22 cellular contexts compared by ENCODE assay signal in the genomic region with DNA sequence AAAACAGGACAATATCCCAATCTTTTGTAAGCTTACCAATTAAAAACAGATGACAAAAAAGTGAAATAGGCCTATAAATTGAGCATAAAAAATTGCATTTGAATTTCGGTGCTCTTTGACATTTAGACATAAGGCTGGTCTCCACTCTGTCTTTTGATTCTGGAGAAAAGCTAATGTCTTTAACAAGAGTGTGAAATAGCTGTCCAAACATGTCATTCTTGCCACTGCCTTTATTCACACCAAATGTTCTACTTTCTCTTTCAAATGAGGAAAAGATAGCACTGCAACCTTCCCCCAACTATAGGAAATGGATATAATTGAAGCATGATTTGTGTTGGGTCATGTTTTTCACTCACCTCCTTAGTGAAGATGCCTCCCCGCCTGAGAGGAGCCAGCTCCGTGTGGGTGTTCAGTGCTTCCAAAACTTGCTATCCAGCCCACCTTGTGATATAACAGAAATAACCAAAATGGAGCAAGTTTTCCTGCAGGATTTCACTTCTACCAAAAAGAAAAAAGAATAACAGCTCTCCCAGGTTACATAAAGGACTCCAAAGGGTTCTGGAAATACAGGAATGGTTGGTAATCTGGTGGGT. TPM values are rescaled to one million over a fixed set of nuclear protein-coding genes. Genes with fewer than 3 reads are reported as not detected.
A peak's percentile ranks its signal among the peaks of the same experiment; 100 is the strongest.
DNase-seq lines count a peak whose midpoint lies in the region; ATAC-seq, FAIRE-seq and TF ChIP-seq lines count a peak whose summit lies in the region.
"Had no signal": no experiment of that assay in that cellular context is flagged by ENCODE, and none has a peak within 500 bp of the region (broad histone marks: within the 10 kb centered on the region; RNA-seq: fewer than 3 reads in every experiment).

No MANE protein-coding gene starts in this region.

- H2BK120ac ChIP-seq in H1 (replicated peaks; ENCODE audit: low read depth, low read length), result no peak overlapping the region

- H2BK12ac ChIP-seq in H1 (ENCODE audit: low read depth, low read length), result no peak overlapping the region

- H3K23ac ChIP-seq in H1 (ENCODE audit: insufficient read length), result no peak overlapping the region

- H3K4ac ChIP-seq in H1 (replicated peaks; ENCODE audit: insufficient read length, low read depth, low read length), result no peak overlapping the region

- H3K27ac ChIP-seq in GM23338 (ENCODE audit: low read depth) (no peak overlapping the region), H1 (ENCODE audit: low read depth, low read length) (no peak overlapping the region), neural progenitor cell (no peak overlapping the region)
- H3K27ac ChIP-seq: 22Rv1, A549, C4-2B had no signal

- WGBS in H1 (ENCODE audit: extremely low coverage in 1 of 2, insufficient coverage in 1 of 2, insufficient read length in 1 of 2, insufficient replicate concordance in 2 of 2, low coverage in 1 of 2, low lambda C conversion rate in 2 of 2, missing lambda C conversion rate in 1 of 2), 2 experiments, result 83% methylated on average over 3 of the region's 3 CpGs; no CpG with 5 or more reads in 1 of the 2 experiments

- H3K9me3 Mint-ChIP-seq in GM23338 (no peaks in the 10 kb centered on the region), neural progenitor cell (no peaks in the 10 kb centered on the region)
- H3K9me3 Mint-ChIP-seq in stimulated activated effector memory CD8-positive, alpha-beta T cell treated with anti-CD3 and anti-CD28 coated beads, Interleukin-12 subunit alpha, Interleukin-12 subunit beta, amount 100 ng/mL, for 72 hours, result no peaks in the 10 kb centered on the region
- H3K9me3 Mint-ChIP-seq: CD4-positive, alpha-beta T cell; H9 had no signal

- H3K4me1 Mint-ChIP-seq in GM23338 (no peaks in the 10 kb centered on the region), neural progenitor cell (peaks cover 18% of the 10 kb centered on the region)
- H3K4me1 Mint-ChIP-seq in stimulated activated effector memory CD8-positive, alpha-beta T cell treated with anti-CD3 and anti-CD28 coated beads, Interleukin-12 subunit alpha, Interleukin-12 subunit beta, amount 100 ng/mL, for 72 hours, result no peaks in the 10 kb centered on the region
- H3K4me1 Mint-ChIP-seq: H9 had no signal

- no peak overlapping the region for H2AK5ac ChIP-seq in H1 (ENCODE audit: low read depth, low read length)

- H3K27me3 Mint-ChIP-seq in GM23338 (ENCODE audit: insufficient read depth, low read depth, poor library complexity) (no peaks in the 10 kb centered on the region), neural progenitor cell (ENCODE audit: insufficient read depth, low read depth) (no peaks in the 10 kb centered on the region)

- H4K20me1 ChIP-seq in GM23338 (replicated peaks; ENCODE audit: insufficient read depth) (no peaks in the 10 kb centered on the region), H1 (replicated peaks in 1 of 2; ENCODE audit: control insufficient read depth in 1 of 2, insufficient read depth in 2 of 2, low read length in 2 of 2) (no peaks in the 10 kb centered on the region), neural progenitor cell (ENCODE audit: low read depth) (no peaks in the 10 kb centered on the region)

- H3K9me2 ChIP-seq in GM23338 (ENCODE audit: insufficient read depth), result 0 out of 2 replicates have a peak, but pooled peaks cover 5% of the 10 kb centered on the region

- H3K79me2 ChIP-seq in GM23338 (replicated peaks; ENCODE audit: insufficient read depth), result no peaks in the 10 kb centered on the region
- no peaks in the 10 kb centered on the region for H3K79me2 ChIP-seq in H1 (ENCODE audit: control insufficient read depth in 1 of 2, insufficient read depth in 2 of 2, low read length in 2 of 2)
- H3K79me2 ChIP-seq in neural progenitor cell (ENCODE audit: low read depth), result no peaks in the 10 kb centered on the region

- H3K36me3 ChIP-seq in GM23338 (ENCODE audit: insufficient read depth) (no peaks in the 10 kb centered on the region; the same call in 1 of the 2 replicates), H1 (ENCODE audit: control insufficient read depth in 2 of 4, insufficient read depth in 4 of 4, low read length in 3 of 4) (no peaks in the 10 kb centered on the region), neural progenitor cell (no peaks in the 10 kb centered on the region)

- DNase-seq in GM23338 (ENCODE audit: low spot score) (no peak), H1 (ENCODE audit: low read depth in 1 of 2, low spot score in 2 of 2) (no peak), fibroblast of peridontal ligament (ENCODE audit: extremely low read depth) (peak; percentile 1), neural progenitor cell (ENCODE audit: low spot score) (no peak), NCI-H446 (lab: John Stamatoyannopoulos, UW) (no peak), GM12891 (ENCODE audit: insufficient read length, low spot score) (no peak)
- no peak for DNase-seq in stimulated activated effector memory CD8-positive, alpha-beta T cell treated with anti-CD3 and anti-CD28 coated beads, Interleukin-12 subunit alpha, Interleukin-12 subunit beta, amount 100 ng/mL, for 72 hours (ENCODE audit: low spot score in 2 of 2)
- DNase-seq: AML-193; Caco-2; CD4-positive, alpha-beta T cell; DMS153; DMS79; GDM1; GOT3; H9; IMR-90 had no signal

- POLR2A ChIA-PET in H1 (lab: Charles Lee; ENCODE audit: partially characterized antibody), result no interaction called here

- CTCF ChIA-PET in H1 (lab: Charles Lee; ENCODE audit: partially characterized antibody), result interaction anchor here (0.9 to 3.2 kb wide), 9 partner anchors 9 to 664 kb away, joined by 3 to 20 read pairs (median 7); a partner anchor contains a TSS

- TF ChIP-seq CTCF in GM23338 (conservative IDR thresholded peaks at IDR 0.05; ENCODE audit: low read depth in 2 of 2) (no peak), H1 (IDR thresholded peaks at IDR 0.05; ENCODE audit: control extremely low read depth in 1 of 3, insufficient read depth in 1 of 3, low read depth in 1 of 3, low read length in 3 of 3) (no peak), neural progenitor cell (IDR thresholded peaks at IDR 0.05) (no peak)

- H3K27ac Mint-ChIP-seq in GM23338 (no peak overlapping the region), neural progenitor cell (no peak overlapping the region)
- H3K27ac Mint-ChIP-seq in stimulated activated effector memory CD8-positive, alpha-beta T cell treated with anti-CD3 and anti-CD28 coated beads, Interleukin-12 subunit alpha, Interleukin-12 subunit beta, amount 100 ng/mL, for 72 hours, result no peak overlapping the region
- H3K27ac Mint-ChIP-seq: CD4-positive, alpha-beta T cell; H9 had no signal

- peak overlapping the region; percentile 66 for H2AFZ ChIP-seq in GM23338
- 0 out of 2 replicates have a peak overlapping the region, but pooled peaks have one; percentile 12 for H2AFZ ChIP-seq in H1 (ENCODE audit: low read length)
- H2AFZ ChIP-seq in neural progenitor cell (replicated peaks), result peak overlapping the region; percentile 44

- no peak overlapping the region for H3K4me3 ChIP-seq in GM23338
- no peak overlapping the region for H3K4me3 ChIP-seq in H1 (ENCODE audit: extremely low read depth in 1 of 4, insufficient read depth in 2 of 4, low read depth in 3 of 4, low read length in 4 of 4)
- no peak overlapping the region for H3K4me3 ChIP-seq in neural progenitor cell
- H3K4me3 ChIP-seq: A549 had no signal

- H3K9ac ChIP-seq in H1 (replicated peaks in 1 of 4; ENCODE audit: extremely low read depth in 1 of 4, low read depth in 3 of 4, low read length in 3 of 4) (no peak overlapping the region), neural progenitor cell (no peak overlapping the region)

- TF ChIP-seq POLR2A in H1 (IDR thresholded peaks at IDR 0.05; ENCODE audit: control extremely low read depth in 1 of 2, low read depth in 2 of 2, low read length in 2 of 2) (no peak), GM12891 (IDR thresholded peaks at IDR 0.05; ENCODE audit: low read depth, low read length) (no peak)

- TF ChIP-seq EP300 in H1 (IDR thresholded peaks at IDR 0.05; ENCODE audit: borderline replicate concordance in 1 of 2, low read depth in 2 of 2, low read length in 2 of 2), result no peak

- no peaks in the 10 kb centered on the region for H3K4me1 ChIP-seq in GM23338 (ENCODE audit: insufficient read depth)
- H3K4me1 ChIP-seq in H1 (replicated peaks in 1 of 4; ENCODE audit: control insufficient read depth in 3 of 4, insufficient read depth in 4 of 4, low read length in 3 of 4), result no peaks in the 10 kb centered on the region
- peaks cover 7% of the 10 kb centered on the region for H3K4me1 ChIP-seq in neural progenitor cell
- H3K4me1 ChIP-seq: A549 had no signal

- H3K9me3 ChIP-seq in H1 (ENCODE audit: insufficient read depth in 2 of 2, low read depth in 1 of 2, low read length in 1 of 2), result no peaks in the 10 kb centered on the region
- H3K9me3 ChIP-seq in neural progenitor cell (ENCODE audit: low read depth), result no peaks in the 10 kb centered on the region
- H3K9me3 ChIP-seq: A549, Caco-2 had no signal

- H3K14ac ChIP-seq in H1 (ENCODE audit: insufficient read length), result no peak overlapping the region

- no peak overlapping the region for H3K18ac ChIP-seq in H1 (ENCODE audit: extremely low read depth, low read length)

- H2BK5ac ChIP-seq in H1 (ENCODE audit: low read depth, low read length), result no peak overlapping the region

- H2BK15ac ChIP-seq in H1 (ENCODE audit: low read length), result no peak overlapping the region

- H3K4me2 ChIP-seq in GM23338 (no peak overlapping the region), H1 (ENCODE audit: insufficient read depth in 1 of 2, low read depth in 2 of 2, low read length in 2 of 2) (no peak overlapping the region), neural progenitor cell (no peak overlapping the region)
- H3K4me2 ChIP-seq: A549 had no signal

- H3K27me3 ChIP-seq in GM23338 (ENCODE audit: insufficient read depth) (no peaks in the 10 kb centered on the region), H1 (replicated peaks in 1 of 4; ENCODE audit: control insufficient read depth in 3 of 4, extremely low read depth in 1 of 4, insufficient read depth in 3 of 4, low read length in 3 of 4) (no peaks in the 10 kb centered on the region; a peak in 1 of 7 replicates), neural progenitor cell (no peaks in the 10 kb centered on the region)

- no peaks in the 10 kb centered on the region for H3K23me2 ChIP-seq in H1 (ENCODE audit: low read depth, low read length)

- FAIRE-seq in H1 (lab: Jason Lieb, UNC) (no peak), GM12891 (lab: Jason Lieb, UNC) (no peak)
- FAIRE-seq: A549, D721Med, HTR-8/SVneo had no signal

- H3F3A ChIP-seq in GM23338 (replicated peaks; ENCODE audit: low read depth), result no peaks in the 10 kb centered on the region
- no peaks in the 10 kb centered on the region for H3F3A ChIP-seq in neural progenitor cell (ENCODE audit: low read depth)

- ATAC-seq in GM23338, result no peak
- ATAC-seq in HG02852 (IDR thresholded peaks at IDR 0.05; ENCODE audit: unreplicated experiment), result no peak
- no peak for ATAC-seq in stimulated activated effector memory CD8-positive, alpha-beta T cell treated with anti-CD3 and anti-CD28 coated beads, Interleukin-12 subunit alpha, Interleukin-12 subunit beta, amount 100 ng/mL, for 72 hours
- ATAC-seq: A549 had no signal

- no peak overlapping the region for H3K4me3 Mint-ChIP-seq in GM23338
- no peak overlapping the region for H3K4me3 Mint-ChIP-seq in neural progenitor cell
- no peak overlapping the region for H3K4me3 Mint-ChIP-seq in stimulated activated effector memory CD8-positive, alpha-beta T cell treated with anti-CD3 and anti-CD28 coated beads, Interleukin-12 subunit alpha, Interleukin-12 subunit beta, amount 100 ng/mL, for 72 hours
- H3K4me3 Mint-ChIP-seq: CD4-positive, alpha-beta T cell; H9 had no signal

- no peak overlapping the region for H4K91ac ChIP-seq in H1 (replicated peaks; ENCODE audit: insufficient read length, low read length)

- no peaks in the 10 kb centered on the region for H3K79me1 ChIP-seq in H1 (ENCODE audit: low read depth, low read length)

- TF ChIP-seq RAD21 in H1 (IDR thresholded peaks at IDR 0.05 in 1 of 2, conservative IDR thresholded peaks at IDR 0.05 in 1 of 2; ENCODE audit: low read depth in 2 of 2, low read length in 2 of 2), result no peak

- H4K8ac ChIP-seq in H1 (ENCODE audit: extremely low read depth, insufficient read depth, low read length), result no peak overlapping the region

- H4K5ac ChIP-seq in H1 (ENCODE audit: insufficient read length, low read depth, low read length), result no peak overlapping the region

- no peak overlapping the region for H3K56ac ChIP-seq in H1 (replicated peaks; ENCODE audit: insufficient read length, low read depth, low read length)

- no peaks in the 10 kb centered on the region for H3K36me3 Mint-ChIP-seq in GM23338 (ENCODE audit: low read depth)
- H3K36me3 Mint-ChIP-seq in neural progenitor cell, result no peaks in the 10 kb centered on the region
- H3K36me3 Mint-ChIP-seq in stimulated activated effector memory CD8-positive, alpha-beta T cell treated with anti-CD3 and anti-CD28 coated beads, Interleukin-12 subunit alpha, Interleukin-12 subunit beta, amount 100 ng/mL, for 72 hours, result no peaks in the 10 kb centered on the region

- H2BK20ac ChIP-seq in H1 (ENCODE audit: low read length), result no peak overlapping the region

RNA-seq across cellular contexts. Expression of a gene that starts 55.2 kb away (rescaled TPM):
- total RNA-seq in GM23338 (2014; rRNA removed; shearing (Covaris generic)), result 2.0 and 2.8 TPM in 2 replicates
- 1.4 and 2.4 TPM in 2 replicates for polyA plus RNA-seq in GM23338 (2016; fragmentation: Nextera tagmentation; extraction: Ambion mirVana)
- total RNA-seq in H1 (2021; fragmentation: NEBNext Ultra II Directional; extraction: Animal tissue kit (Norgen Biotek cat#: 25700)), result 1.5 and 2.5 TPM in 2 replicates
- polyA plus RNA-seq in H1 (2011; rRNA removed), result 0.52 and 1.3 TPM in 2 replicates
- 0.81 TPM for polyA plus RNA-seq in H1 (2011; cell fraction: cytosol; rRNA removed)
- 1.5 TPM for polyA plus RNA-seq in H1 (2011; cell fraction: nucleus; rRNA removed)
- polyA plus RNA-seq in H1 (2012, experiment 1 of 2), result 0.99 to 1.7 TPM (median 1.4 TPM) in 4 replicates
- 0.07 TPM for polyA plus RNA-seq in H1 (2012, experiment 2 of 2)
- 0.93 TPM for polyA plus RNA-seq in H1 (2013, experiment 1 of 2)
- 1.3 TPM for polyA plus RNA-seq in H1 (2013, experiment 2 of 2)
- 3.5 and 6.0 TPM in 2 replicates for polyA minus RNA-seq in H1 (2011; rRNA and poly(A)+ RNA removed)
- polyA minus RNA-seq in H1 (2011; cell fraction: cytosol; rRNA and poly(A)+ RNA removed), result 2.4 TPM
- polyA minus RNA-seq in H1 (2011; cell fraction: nucleus; rRNA and poly(A)+ RNA removed), result 11.8 TPM
- 13.0 and 16.7 TPM in 2 replicates for total RNA-seq in neural progenitor cell (ENCODE audit: low replicate concordance)
- polyA plus RNA-seq in GM12891 (2012; ENCODE audit: low read depth, missing spikeins), result not detected
- total RNA-seq: CD4-positive, alpha-beta T cell had no signal

Comparison
In these comparisons a context has a peak if more than half of its experiments do, and no peak if none do; other contexts are left out.
1. H2AFZ ChIP-seq: peak in every context shown above with its lines; median percentile 66 in GM23338; 44 in neural progenitor cell; 12 in H1.